ENCODE assay signal across 10 cellular contexts in the genomic region with DNA sequence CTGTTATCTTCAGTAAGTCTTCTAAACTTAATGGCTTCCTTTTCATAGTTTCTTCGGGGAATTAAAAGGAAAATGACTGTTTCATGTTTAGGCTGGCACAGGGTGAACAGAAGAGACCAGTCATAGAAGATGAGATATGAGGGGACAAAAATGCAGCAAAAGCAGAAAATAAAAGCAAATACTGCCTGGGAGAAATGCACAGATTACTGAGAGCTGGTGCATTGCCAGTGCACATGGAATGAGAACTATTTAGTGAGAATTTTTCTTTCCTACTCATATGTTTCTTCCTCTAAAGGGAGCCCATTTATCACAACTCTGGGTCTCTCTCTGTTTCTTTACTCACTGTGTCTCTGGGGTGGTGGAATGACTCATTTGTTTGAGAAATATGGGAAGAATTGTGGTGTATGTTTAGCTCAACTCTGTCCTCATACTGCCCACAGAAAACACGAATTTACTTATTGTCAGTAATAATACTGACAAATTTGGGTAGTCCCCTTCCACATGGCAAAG. TPM values are rescaled to one million over a fixed set of nuclear protein-coding genes. Genes with fewer than 3 reads are reported as not detected.
DNase-seq lines count a peak whose midpoint lies in the region; ATAC-seq and TF ChIP-seq lines count a peak whose summit lies in the region.
"Had no signal": no experiment of that assay in that cellular context is flagged by ENCODE, and none has a peak within 500 bp of the region (broad histone marks: within the 10 kb centered on the region; RNA-seq: fewer than 3 reads in every experiment).

No MANE protein-coding gene starts in this region.

- DNase-seq in AG09309 (ENCODE audit: low read depth), result peak; percentile 87
- DNase-seq in T-helper 2 cell treated with Interferon-gamma antibody and Interleukin-4, amounts not matched to agents 5 μg/mL and 100 μg/mL, for 36 hours (ENCODE audit: low spot score), result peak; percentile 31
- DNase-seq in kidney epithelial cell (ENCODE audit: low read depth), result peak; percentile 65
- DNase-seq in Caco-2, result no peak
- DNase-seq in HuH-7 (ENCODE audit: low spot score), result no peak
- DNase-seq in hypothalamus (lab: John Stamatoyannopoulos, UW), result no peak
- DNase-seq in NCI-H2029 (lab: John Stamatoyannopoulos, UW), result no peak

- TF ChIP-seq CTCF in AG09309 (IDR thresholded peaks at IDR 0.05; ENCODE audit: control insufficient read depth, insufficient read depth, low read depth, low read length, missing control alignments) (no peak), kidney epithelial cell (IDR thresholded peaks at IDR 0.05; ENCODE audit: insufficient read depth, low read length, poor library complexity, severe bottlenecking) (no peak), Caco-2 (IDR thresholded peaks at IDR 0.05; ENCODE audit: insufficient read depth in 1 of 2, low read depth in 1 of 2, low read length in 1 of 2, severe bottlenecking in 1 of 2, unreplicated experiment in 1 of 2) (no peak)

- H3K4me3 ChIP-seq in AG09309 (ENCODE audit: control insufficient read depth, low read depth, low read length) (no peak overlapping the region), kidney epithelial cell (ENCODE audit: low read depth, low read length) (no peak overlapping the region), Caco-2 (ENCODE audit: low read depth, low read length) (no peak overlapping the region)

- H3K27me3 ChIP-seq in kidney epithelial cell (ENCODE audit: control insufficient read depth, insufficient read depth, low read length) (no peaks in the 10 kb centered on the region), Caco-2 (replicated peaks; ENCODE audit: control insufficient read depth, insufficient read depth, low read length) (no peaks in the 10 kb centered on the region)

- H3K9me3 Mint-ChIP-seq in T-helper 2 cell treated with Interferon-gamma antibody and Interleukin-4, amounts not matched to agents 5 μg/mL and 100 μg/mL, for 36 hours, result no peaks in the 10 kb centered on the region
- H3K9me3 Mint-ChIP-seq in Caco-2 (ENCODE audit: unreplicated experiment), result no peaks in the 10 kb centered on the region

- H3K27me3 Mint-ChIP-seq in T-helper 2 cell treated with Interferon-gamma antibody and Interleukin-4, amounts not matched to agents 5 μg/mL and 100 μg/mL, for 36 hours (ENCODE audit: low read depth), result peaks cover 30% of the 10 kb centered on the region
- no peaks in the 10 kb centered on the region for H3K27me3 Mint-ChIP-seq in Caco-2 (ENCODE audit: insufficient read depth, unreplicated experiment)

- no peaks in the 10 kb centered on the region for H3K36me3 Mint-ChIP-seq in T-helper 2 cell treated with Interferon-gamma antibody and Interleukin-4, amounts not matched to agents 5 μg/mL and 100 μg/mL, for 36 hours (ENCODE audit: low read depth)
- no peaks in the 10 kb centered on the region for H3K36me3 Mint-ChIP-seq in Caco-2 (ENCODE audit: insufficient read depth, unreplicated experiment)

- H3K9me3 ChIP-seq in Caco-2, result no peaks in the 10 kb centered on the region; the same call in 1 of the 2 replicates

- no peaks in the 10 kb centered on the region for H3K4me1 Mint-ChIP-seq in T-helper 2 cell treated with Interferon-gamma antibody and Interleukin-4, amounts not matched to agents 5 μg/mL and 100 μg/mL, for 36 hours (ENCODE audit: low read depth)
- H3K4me1 Mint-ChIP-seq in Caco-2 (ENCODE audit: low read depth, unreplicated experiment), result no peaks in the 10 kb centered on the region

- H3K27ac Mint-ChIP-seq in T-helper 2 cell treated with Interferon-gamma antibody and Interleukin-4, amounts not matched to agents 5 μg/mL and 100 μg/mL, for 36 hours, result no peak overlapping the region
- no peak overlapping the region for H3K27ac Mint-ChIP-seq in Caco-2 (ENCODE audit: unreplicated experiment)
- H3K27ac Mint-ChIP-seq: nephron had no signal

- POLR2A ChIA-PET in Caco-2 (lab: Charles Lee), result no interaction called here

- CTCF ChIA-PET in Caco-2 (lab: Charles Lee), result no interaction called here

- BruUV-seq in Caco-2 (replicated peaks; lab: Mats Ljungman, UMichigan), result no TSS peak

- H3K36me3 ChIP-seq in kidney epithelial cell (ENCODE audit: control insufficient read depth, insufficient read depth, low read length) (no peaks in the 10 kb centered on the region), Caco-2 (ENCODE audit: control insufficient read depth, insufficient read depth, low read length) (no peaks in the 10 kb centered on the region)

- ATAC-seq in GM19468 (IDR thresholded peaks at IDR 0.05; ENCODE audit: extremely low read depth, unreplicated experiment), result peak; percentile 46

- H3K4me3 Mint-ChIP-seq in T-helper 2 cell treated with Interferon-gamma antibody and Interleukin-4, amounts not matched to agents 5 μg/mL and 100 μg/mL, for 36 hours, result no peak overlapping the region
- H3K4me3 Mint-ChIP-seq in Caco-2 (ENCODE audit: unreplicated experiment), result no peak overlapping the region
- H3K4me3 Mint-ChIP-seq: nephron had no signal

- peaks cover 4% of the 10 kb centered on the region; the same call in 1 of the 2 replicates for H3K4me1 ChIP-seq in Caco-2

- intact Hi-C loops in Caco-2 (cut with micrococcal nuclease; ENCODE audit: unreplicated experiment), result no loop called here

RNA-seq across cellular contexts. Expression of a gene that starts 25.9 kb away (rescaled TPM):
- total RNA-seq in kidney epithelial cell (not detected in 2 replicates), Caco-2 (2022) (0.27 and 0.63 TPM in 2 replicates)
- total RNA-seq: subcutaneous adipose tissue had no signal

Comparison
In these comparisons a context has a peak if more than half of its experiments do, and no peak if none do; other contexts are left out.
1. DNase-seq: peak in AG09309 (single experiment), T-helper 2 cell treated with Interferon-gamma antibody and Interleukin-4, amounts not matched to agents 5 μg/mL and 100 μg/mL, for 36 hours (single experiment) and kidney epithelial cell (single experiment); none in Caco-2 (0 of 2), HuH-7 (single experiment), hypothalamus (0 of 51) and NCI-H2029 (single experiment).